Comparison of ENCODE assay signal across 13 cellular contexts in genomic region chr2:223047260-223047761, GRCh38. TPM values are rescaled to one million over a fixed set of nuclear protein-coding genes. Genes with fewer than 3 reads are reported as not detected.
DNase-seq lines count a peak whose midpoint lies in the region; ATAC-seq and TF ChIP-seq lines count a peak whose summit lies in the region.
"Had no signal": no experiment of that assay in that cellular context is flagged by ENCODE, and none has a peak within 500 bp of the region (broad histone marks: within the 10 kb centered on the region; RNA-seq: fewer than 3 reads in every experiment).

No MANE protein-coding gene starts in this region.

- H3K27ac ChIP-seq in left lung (peak overlapping the region in 1 of 2 donors; percentile 13), uterus (peak overlapping the region; percentile 53 to 79)

- ATAC-seq in left lung (peak; percentile 39), HG03135 (IDR thresholded peaks at IDR 0.05; ENCODE audit: unreplicated experiment) (no peak), GM18868 (IDR thresholded peaks at IDR 0.05; ENCODE audit: unreplicated experiment) (no peak)
- ATAC-seq: stimulated activated naive CD8-positive, alpha-beta T cell treated with anti-CD3 and anti-CD28 coated beads, Interleukin-15, Interleukin-2, amounts not matched to agents 100 U/mL and 50 U/mL, for 24 hours; T-helper 17 cell had no signal

- peaks cover 0 to 18% of the 10 kb centered on the region in 2 donors for H3K4me1 ChIP-seq in left lung
- no peaks in the 10 kb centered on the region for H3K4me1 ChIP-seq in uterus
- no peaks in the 10 kb centered on the region for H3K4me1 ChIP-seq in HAP-1

- no peak for TF ChIP-seq CTCF in cardiac fibroblast (IDR thresholded peaks at IDR 0.05; ENCODE audit: low read depth, low read length)
- TF ChIP-seq CTCF in left lung (IDR thresholded peaks at IDR 0.05): no peak
- TF ChIP-seq CTCF in uterus (IDR thresholded peaks at IDR 0.05): no peak

- no peaks in the 10 kb centered on the region for H3K27me3 ChIP-seq in left lung
- H3K27me3 ChIP-seq in uterus: no peaks in the 10 kb centered on the region
- H3K27me3 ChIP-seq in HAP-1 (ENCODE audit: low read depth): no peaks in the 10 kb centered on the region

- DNase-seq in M059J (ENCODE audit: low read depth): peak; percentile 83
- peak; percentile 83 to 92 for DNase-seq in cardiac fibroblast (ENCODE audit: low read depth in 2 of 2)
- no peak for DNase-seq in left lung
- DNase-seq in uterus: no peak
- no peak for DNase-seq in HAP-1 (ENCODE audit: low spot score in 2 of 2)
- DNase-seq: activated T-cell treated with anti-CD3 and anti-CD28 coated beads, Interleukin-2, amount 50 U/mL, for 1 hour; NCI-H510A treated with DMSO at 0.1 percent for 48 hours; small intestine; stimulated activated naive CD8-positive, alpha-beta T cell treated with anti-CD3 and anti-CD28 coated beads, Interleukin-15, Interleukin-2, amounts not matched to agents 100 U/mL and 50 U/mL, for 24 hours; T-helper 17 cell had no signal

- TF ChIP-seq POLR2A in uterus (IDR thresholded peaks at IDR 0.05): no peak

- H3K36me3 ChIP-seq in left lung: no peaks in the 10 kb centered on the region
- H3K36me3 ChIP-seq in uterus: no peaks in the 10 kb centered on the region
- no peaks in the 10 kb centered on the region for H3K36me3 ChIP-seq in HAP-1 (replicated peaks)

- in situ Hi-C loops in HAP-1 (cut with MboI; ENCODE audit: low sequenced_read_pairs): no loop called here

- H3K9me3 ChIP-seq in left lung (no peaks in the 10 kb centered on the region), uterus (no peaks in the 10 kb centered on the region), HAP-1 (no peaks in the 10 kb centered on the region)

- H3K4me3 ChIP-seq in cardiac fibroblast (replicated peaks in 1 of 2; ENCODE audit: low read depth in 2 of 2, low read length in 2 of 2) (no peak overlapping the region), left lung (no peak overlapping the region), uterus (no peak overlapping the region), HAP-1 (no peak overlapping the region)

- intact Hi-C loops in left lung (cut with DNase I) (no loop called here), uterus (cut with DNase I; ENCODE audit: low total_unique reads) (no loop called here)

RNA-seq across cellular contexts. Expression of gene KCNE4, which starts 4.7 kb away (rescaled TPM):
- 11.4 and 14.5 TPM in 2 replicates for total RNA-seq in M059J (2014; rRNA removed; shearing (Covaris generic))
- total RNA-seq in left lung: 1 to 10 TPM; 2.4 to 5.9 TPM
- total RNA-seq in uterus: 10 to 100 TPM in 3 of 4 donors, 1 to 10 TPM in 1; 9.8 to 52.8 (median 25.4) TPM
- total RNA-seq: HT-29, T-helper 17 cell had no signal

Comparison
In these comparisons a context has a peak if more than half of its experiments do, and no peak if none do; other contexts are left out.
1. DNase-seq: peak in M059J (single experiment) and cardiac fibroblast (2 of 2); none in left lung (0 of 2), uterus (0 of 2) and HAP-1 (0 of 2).